27 cellular contexts compared by ENCODE assay signal in genomic region chr21:35479529-35479928, GRCh38.
"Had no signal": no experiment of that assay in that cellular context is flagged by ENCODE, and none has a peak within 500 bp of the region (broad histone marks: within the 10 kb centered on the region; RNA-seq: fewer than 3 reads in every experiment).

No MANE protein-coding gene starts in this region.

- H3K27ac Mint-ChIP-seq: immature natural killer cell; mesothelial cell of epicardium; nephron progenitor cell; neural progenitor cell; progenitor cell of endocrine pancreas; stimulated activated memory B cell treated with anti-CD40 and anti-IgM and Interleukin-4, amounts not matched to agents 10 μg/mL and 1 μg/mL and 100 μg/mL, for 72 hours; stimulated activated naive CD8-positive, alpha-beta T cell treated with anti-CD3 and anti-CD28 coated beads, Interleukin-15, amount 100 ng/mL, for 72 hours; type B pancreatic cell had no signal

- H3K9me3 ChIP-seq: neutrophil, right lobe of liver, tibial nerve, uterus had no signal

- H3K4me3 Mint-ChIP-seq: immature natural killer cell; mesothelial cell of epicardium; naive B cell; nephron progenitor cell; neural progenitor cell; stimulated activated memory B cell treated with anti-CD40 and anti-IgM and Interleukin-4, amounts not matched to agents 10 μg/mL and 1 μg/mL and 100 μg/mL, for 72 hours; stimulated activated naive CD8-positive, alpha-beta T cell treated with anti-CD3 and anti-CD28 coated beads, Interleukin-15, amount 100 ng/mL, for 72 hours; type B pancreatic cell had no signal

- H3K27ac ChIP-seq: left ventricle myocardium inferior, neural progenitor cell, neutrophil, right atrium auricular region, right lobe of liver, tibial nerve, uterus had no signal

- ATAC-seq: right lobe of liver; stimulated activated memory B cell treated with anti-CD40 and anti-IgM and Interleukin-4, amounts not matched to agents 10 μg/mL and 1 μg/mL and 100 μg/mL, for 72 hours; stimulated activated naive CD8-positive, alpha-beta T cell treated with anti-CD3 and anti-CD28 coated beads, Interleukin-15, amount 100 ng/mL, for 72 hours had no signal

- H3K27me3 Mint-ChIP-seq: stimulated activated naive CD8-positive, alpha-beta T cell treated with anti-CD3 and anti-CD28 coated beads, Interleukin-15, amount 100 ng/mL, for 72 hours had no signal

- DNase-seq: hypothalamus; immature natural killer cell; islet precursor cell; left ventricle myocardium inferior; mesendoderm; naive B cell; nephron progenitor cell; occipital lobe; right lobe of liver; stimulated activated CD4-positive, alpha-beta T cell treated with anti-CD3 and anti-CD28 coated beads, Interleukin-1b, Interleukin-23, amount 100 ng/mL, for 48 hours; stimulated activated CD4-positive, alpha-beta T cell treated with anti-CD3 and anti-CD28 coated beads, Interleukin-2, amount 100 ng/mL, for 48 hours; stimulated activated CD4-positive, alpha-beta T cell treated with anti-CD3 and anti-CD28 coated beads, Interleukin-4, amount 100 ng/mL, for 4 hours; stimulated activated CD8-positive, alpha-beta memory T cell treated with anti-CD3 and anti-CD28 coated beads, Interleukin-4, amount 100 ng/mL, for 48 hours; stimulated activated naive CD4-positive, alpha-beta T cell treated with Interleukin-2 at 50 U/mL for 16 hours; stimulated activated naive CD8-positive, alpha-beta T cell treated with anti-CD3 and anti-CD28 coated beads, Interleukin-15, amount 100 ng/mL, for 72 hours; substantia nigra; uterus had no signal

- H3K27me3 ChIP-seq: neural progenitor cell, neutrophil, right atrium auricular region, tibial nerve, uterus had no signal

- H3K9me3 Mint-ChIP-seq: type B pancreatic cell had no signal

- H3K36me3 ChIP-seq: left ventricle myocardium inferior, neural progenitor cell, neutrophil, right atrium auricular region, right lobe of liver, tibial nerve had no signal

- H3K4me2 ChIP-seq: neural progenitor cell, smooth muscle cell had no signal

- H3K36me3 Mint-ChIP-seq: neural progenitor cell, type B pancreatic cell had no signal

- H3K4me1 Mint-ChIP-seq: neural progenitor cell had no signal

- H2AFZ ChIP-seq: neural progenitor cell had no signal

- H3K9ac ChIP-seq: neural progenitor cell had no signal

- H3K4me3 ChIP-seq: left ventricle myocardium inferior, lung, neural progenitor cell, right atrium auricular region, right lobe of liver, smooth muscle cell, tibial nerve, uterus had no signal

- H3K4me1 ChIP-seq: left ventricle myocardium inferior, right atrium auricular region, right lobe of liver, uterus had no signal
